Comparison of ENCODE assay signal across 7 cellular contexts in the genomic region with DNA sequence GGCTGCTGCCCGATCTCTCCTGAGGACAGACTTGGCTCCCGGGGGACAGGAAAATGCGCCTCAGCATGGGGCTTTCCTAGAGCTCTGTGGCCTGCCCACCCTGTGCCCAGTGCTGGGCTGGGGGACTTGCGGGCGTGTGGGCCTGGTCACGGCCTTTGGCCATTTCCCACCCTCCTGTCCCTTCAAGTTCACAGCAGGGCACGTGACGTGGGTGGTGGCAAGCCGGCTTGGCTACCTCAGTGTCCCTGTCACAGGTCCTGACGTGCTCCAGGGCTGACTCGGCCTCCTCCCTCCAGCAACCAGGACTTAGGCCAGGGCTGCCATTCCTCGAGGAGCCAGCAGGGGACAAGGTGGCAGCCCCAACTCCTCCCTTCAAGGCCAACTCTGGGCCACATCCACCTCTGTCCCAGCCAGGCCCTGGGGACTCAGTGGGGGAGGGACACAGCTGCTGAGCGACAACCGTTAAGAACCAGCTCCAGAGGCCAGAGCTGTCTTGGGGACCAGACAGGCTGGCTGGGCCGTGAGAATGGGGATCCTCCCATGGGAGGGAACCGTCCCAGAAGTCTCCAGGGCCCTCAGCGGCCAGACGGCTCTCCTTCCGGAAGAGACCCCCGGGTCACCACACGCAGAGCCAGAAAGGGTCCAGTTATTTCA. TPM values are rescaled to one million over a fixed set of nuclear protein-coding genes. Genes with fewer than 3 reads are reported as not detected.
A peak's percentile ranks its signal among the peaks of the same experiment; 100 is the strongest.
DNase-seq lines count a peak whose midpoint lies in the region; ATAC-seq and TF ChIP-seq lines count a peak whose summit lies in the region.

No MANE protein-coding gene starts in this region.

- H3K9me3 Mint-ChIP-seq in T-helper 1 cell treated with Interleukin-12 subunit alpha and Interleukin-12 subunit beta and Interleukin-4 antibody, amounts not matched to agents 30 μg/mL and 1 μg/mL, for 36 hours: no peaks in the 10 kb centered on the region
- no peaks in the 10 kb centered on the region for H3K9me3 Mint-ChIP-seq in MCF 10A (ENCODE audit: unreplicated experiment)

- H3K36me3 ChIP-seq in KOPT-K1 (ENCODE audit: insufficient read depth, low read length): peaks cover 62% of the 10 kb centered on the region

- H3K27ac ChIP-seq in KOPT-K1 (ENCODE audit: low read depth, low read length, poor library complexity, severe bottlenecking): peak overlapping the region; percentile 91

- peaks cover 19% of the 10 kb centered on the region for H3K4me1 Mint-ChIP-seq in T-helper 1 cell treated with Interleukin-12 subunit alpha and Interleukin-12 subunit beta and Interleukin-4 antibody, amounts not matched to agents 30 μg/mL and 1 μg/mL, for 36 hours (ENCODE audit: low read depth)
- H3K4me1 Mint-ChIP-seq in MCF 10A (ENCODE audit: insufficient read depth, unreplicated experiment): peaks cover 14% of the 10 kb centered on the region

- no peaks in the 10 kb centered on the region for H3K27me3 Mint-ChIP-seq in T-helper 1 cell treated with Interleukin-12 subunit alpha and Interleukin-12 subunit beta and Interleukin-4 antibody, amounts not matched to agents 30 μg/mL and 1 μg/mL, for 36 hours (ENCODE audit: low read depth)
- no peaks in the 10 kb centered on the region for H3K27me3 Mint-ChIP-seq in MCF 10A (ENCODE audit: insufficient read depth, unreplicated experiment)

- CTCF ChIA-PET in MCF 10A (lab: Yijun Ruan, JAX): interaction anchor here (0.6 to 1.9 kb wide), 6 partner anchors 13 to 187 kb away, joined by 3 to 8 read pairs (median 4); a partner anchor contains a TSS

- intact Hi-C loops in MCF 10A (cut with micrococcal nuclease): no loop called here

- peaks cover 37% of the 10 kb centered on the region for H3K36me3 Mint-ChIP-seq in T-helper 1 cell treated with Interleukin-12 subunit alpha and Interleukin-12 subunit beta and Interleukin-4 antibody, amounts not matched to agents 30 μg/mL and 1 μg/mL, for 36 hours (ENCODE audit: low read depth)
- H3K36me3 Mint-ChIP-seq in MCF 10A (ENCODE audit: insufficient read depth, unreplicated experiment): peaks cover 47% of the 10 kb centered on the region

- peak overlapping the region; percentile 65 for H3K27ac Mint-ChIP-seq in T-helper 1 cell treated with Interleukin-12 subunit alpha and Interleukin-12 subunit beta and Interleukin-4 antibody, amounts not matched to agents 30 μg/mL and 1 μg/mL, for 36 hours
- no peak overlapping the region for H3K27ac Mint-ChIP-seq in MCF 10A (ENCODE audit: low read depth, unreplicated experiment)

- ATAC-seq in GM21825 (IDR thresholded peaks at IDR 0.05; ENCODE audit: unreplicated experiment): peak; percentile 66

- DNase-seq in MCF 10A (ENCODE audit: unreplicated experiment) (peak; percentile 77), islet precursor cell (peak; percentile 96)
- DNase-seq in stimulated activated CD4-positive, alpha-beta T cell treated with anti-CD3 and anti-CD28 coated beads, Interleukin-15, amount 100 ng/mL, for 24 hours: peak; percentile 83

- H3K9me3 ChIP-seq in KOPT-K1 (ENCODE audit: insufficient read depth, low read length, poor library complexity, severe bottlenecking): no peaks in the 10 kb centered on the region

- POLR2A ChIA-PET in MCF 10A (lab: Yijun Ruan, JAX): interaction anchor here (0.7 to 3.4 kb wide), 5 partner anchors 10 to 421 kb away, joined by 3 to 27 read pairs (median 4); a partner anchor contains a TSS

- peak overlapping the region; percentile 25 for H3K4me3 Mint-ChIP-seq in T-helper 1 cell treated with Interleukin-12 subunit alpha and Interleukin-12 subunit beta and Interleukin-4 antibody, amounts not matched to agents 30 μg/mL and 1 μg/mL, for 36 hours
- peak overlapping the region; percentile 16 for H3K4me3 Mint-ChIP-seq in MCF 10A (ENCODE audit: unreplicated experiment)

- TF ChIP-seq CTCF in GM12872 (IDR thresholded peaks at IDR 0.05; ENCODE audit: insufficient read depth, low read depth, low read length) (peak; percentile 97), MCF 10A (IDR thresholded peaks at IDR 0.05; ENCODE audit: unreplicated experiment) (peak; percentile 81)

- no TSS peak for BruUV-seq in MCF 10A (replicated peaks; lab: Mats Ljungman, UMichigan)

RNA-seq across cellular contexts. Expression of a gene that starts 1.0 kb away (rescaled TPM):
- 3.5 and 7.6 TPM in 2 replicates for total RNA-seq in MCF 10A (2022)

RNA-seq across cellular contexts. Expression of a gene that starts 9.9 kb away (rescaled TPM):
- 55.7 and 97.9 TPM in 2 replicates for total RNA-seq in MCF 10A (2022)

RNA-seq across cellular contexts. Expression of a gene that starts 33.2 kb away (rescaled TPM):
- total RNA-seq in MCF 10A (2022): 23.6 and 25.7 TPM in 2 replicates

RNA-seq across cellular contexts. Expression of a gene that starts 51.6 kb away (rescaled TPM):
- 15.9 and 17.4 TPM in 2 replicates for total RNA-seq in MCF 10A (2022)

RNA-seq across cellular contexts. Expression of a gene that starts 59.5 kb away (rescaled TPM):
- total RNA-seq in MCF 10A (2022): 97.9 and 111 TPM in 2 replicates

Comparison
In these comparisons a context has a peak if more than half of its experiments do, and no peak if none do; other contexts are left out.
1. Peak in every context shown above with its lines: DNase-seq, ATAC-seq and H3K27ac ChIP-seq.